In the genomic region with DNA sequence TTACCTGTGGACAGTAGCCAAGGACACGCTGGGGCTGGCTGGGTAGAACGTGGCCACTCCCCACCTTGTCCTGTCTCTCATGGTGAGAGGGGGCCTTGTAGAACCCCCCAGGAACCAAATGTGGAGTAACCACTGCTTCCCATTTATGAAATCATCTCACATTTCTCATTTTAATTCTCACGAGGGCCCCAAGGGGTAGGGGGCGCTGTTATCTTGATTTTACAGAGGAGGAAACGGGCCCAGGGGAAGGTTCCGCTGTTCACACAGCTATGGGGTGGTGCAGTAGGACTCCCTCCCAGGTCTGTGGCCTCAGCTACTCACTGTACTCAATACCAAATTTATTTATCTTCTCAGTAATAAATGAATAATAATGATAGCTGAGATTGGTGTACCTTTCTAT, we compare ENCODE assay signal across 8 cellular contexts. TPM values are rescaled to one million over a fixed set of nuclear protein-coding genes. Genes with fewer than 3 reads are reported as not detected.
DNase-seq lines count a peak whose midpoint lies in the region; ATAC-seq and TF ChIP-seq lines count a peak whose summit lies in the region.

No MANE protein-coding gene starts in this region.

- TF ChIP-seq CTCF in fibroblast of the aortic adventitia (IDR thresholded peaks at IDR 0.05; ENCODE audit: insufficient read depth, low read length): peak; percentile 18
- TF ChIP-seq CTCF in mesothelial cell of epicardium (IDR thresholded peaks at IDR 0.05; ENCODE audit: unreplicated experiment): no peak

- no peak overlapping the region for H3K4me3 Mint-ChIP-seq in mesothelial cell of epicardium

- no peak overlapping the region for H3K4me3 ChIP-seq in fibroblast of the aortic adventitia (ENCODE audit: low read depth, low read length)

- no peak overlapping the region for H3K27ac Mint-ChIP-seq in mesothelial cell of epicardium

- H3K27me3 Mint-ChIP-seq in mesothelial cell of epicardium (ENCODE audit: low read depth): peaks cover 12% of the 10 kb centered on the region

- H3K9me3 Mint-ChIP-seq in mesothelial cell of epicardium: no peaks in the 10 kb centered on the region

- DNase-seq in ELR (ENCODE audit: low read depth): peak; percentile 61
- DNase-seq in NCI-H82 (lab: John Stamatoyannopoulos, UW): peak; percentile 59
- peak; percentile 56 for DNase-seq in activated CD8-positive, alpha-beta memory T cell treated with anti-CD3 and anti-CD28 coated beads, Interleukin-2, amount 50 U/mL, for 24 hours (ENCODE audit: extremely low read depth)
- peak; percentile 24 for DNase-seq in fibroblast of the aortic adventitia (ENCODE audit: low read depth)
- peak; percentile 62 for DNase-seq in stimulated activated CD4-positive, alpha-beta T cell treated with anti-CD3 and anti-CD28 coated beads, Interleukin-12 subunit alpha, Interleukin-12 subunit beta, amount 100 ng/mL, for 4 hours
- no peak for DNase-seq in mesothelial cell of epicardium (ENCODE audit: low spot score in 2 of 2, unreplicated experiment in 2 of 2)

- ATAC-seq in GM21529 (IDR thresholded peaks at IDR 0.05; ENCODE audit: unreplicated experiment): no peak
- no peak for ATAC-seq in HG03469 (IDR thresholded peaks at IDR 0.05; ENCODE audit: unreplicated experiment)

- peaks cover 7% of the 10 kb centered on the region for H3K4me1 Mint-ChIP-seq in mesothelial cell of epicardium

- H3K36me3 Mint-ChIP-seq in mesothelial cell of epicardium: no peaks in the 10 kb centered on the region

RNA-seq across cellular contexts. Expression of a gene that starts 5.5 kb away (rescaled TPM):
- 0.09 TPM in 1 of 2 replicates, not detected in the other for total RNA-seq in fibroblast of the aortic adventitia (ENCODE audit: low replicate concordance)
- total RNA-seq in mesothelial cell of epicardium: 7.4 to 8.8 TPM (median 8.4 TPM) in 3 replicates

RNA-seq across cellular contexts. Expression of a gene that starts 19.5 kb away (rescaled TPM):
- 4.9 and 5.9 TPM in 2 replicates for total RNA-seq in fibroblast of the aortic adventitia (ENCODE audit: low replicate concordance)
- 13.8 to 14.5 TPM (median 14.4 TPM) in 3 replicates for total RNA-seq in mesothelial cell of epicardium

RNA-seq across cellular contexts. Expression of a gene that starts 25.9 kb away (rescaled TPM):
- 12.7 and 42.1 TPM in 2 replicates for total RNA-seq in fibroblast of the aortic adventitia (ENCODE audit: low replicate concordance)
- 23.1 to 25.8 TPM (median 23.4 TPM) in 3 replicates for total RNA-seq in mesothelial cell of epicardium

Comparison
In these comparisons a context has a peak if more than half of its experiments do, and no peak if none do; other contexts are left out.
1. DNase-seq: peak in ELR (single experiment), NCI-H82 (single experiment), activated CD8-positive, alpha-beta memory T cell treated with anti-CD3 and anti-CD28 coated beads, Interleukin-2, amount 50 U/mL, for 24 hours (single experiment), fibroblast of the aortic adventitia (single experiment) and stimulated activated CD4-positive, alpha-beta T cell treated with anti-CD3 and anti-CD28 coated beads, Interleukin-12 subunit alpha, Interleukin-12 subunit beta, amount 100 ng/mL, for 4 hours (single experiment); none in mesothelial cell of epicardium (0 of 2).